ENCODE assay signal across 10 cellular contexts in the genomic region with DNA sequence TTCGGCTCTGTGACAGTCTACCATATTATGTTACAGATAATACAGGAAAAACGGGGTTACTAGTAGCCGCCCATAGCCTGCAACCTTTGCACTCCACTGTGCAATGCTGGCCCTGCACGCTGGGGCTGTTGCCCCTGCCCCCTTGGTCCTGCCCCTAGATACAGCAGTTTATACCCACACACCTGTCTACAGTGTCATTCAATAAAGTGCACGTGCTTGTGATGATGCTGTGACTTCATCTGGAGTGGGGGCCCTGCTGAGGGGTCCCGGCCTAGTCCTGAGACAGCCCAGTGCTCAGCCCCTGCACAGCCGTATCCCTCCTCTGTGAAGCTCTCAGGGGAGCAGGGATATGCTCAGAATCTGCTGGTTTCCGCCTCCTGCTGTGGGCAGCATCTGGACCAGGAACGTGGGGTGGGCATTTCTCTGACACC. TPM values are rescaled to one million over a fixed set of nuclear protein-coding genes. Genes with fewer than 3 reads are reported as not detected.
A peak's percentile ranks its signal among the peaks of the same experiment; 100 is the strongest.
DNase-seq lines count a peak whose midpoint lies in the region; ATAC-seq and TF ChIP-seq lines count a peak whose summit lies in the region.
"Had no signal": no experiment of that assay in that cellular context is flagged by ENCODE, and none has a peak within 500 bp of the region (broad histone marks: within the 10 kb centered on the region; RNA-seq: fewer than 3 reads in every experiment).

No MANE protein-coding gene starts in this region.

- H3K27me3 Mint-ChIP-seq in activated CD4-positive, alpha-beta memory T cell treated with anti-CD3 and anti-CD28 coated beads, Interleukin-2, amount 10 ng/mL, durations not matched to agents 7 days and 5 days = no peaks in the 10 kb centered on the region

- peak overlapping the region; percentile 90; the same call in 1 of the 2 replicates for H3K4me3 ChIP-seq in GM08714 (ENCODE audit: low read length)
- peak overlapping the region; percentile 8 to 41 for H3K4me3 ChIP-seq in prostate gland

- TF ChIP-seq CTCF in prostate gland (IDR thresholded peaks at IDR 0.05) = no peak

- H3K27ac Mint-ChIP-seq in activated CD4-positive, alpha-beta memory T cell treated with anti-CD3 and anti-CD28 coated beads, Interleukin-2, amount 10 ng/mL, durations not matched to agents 7 days and 5 days = peak overlapping the region; percentile 96

- H3K36me3 ChIP-seq in prostate gland = no peaks in the 10 kb centered on the region

- CTCF ChIA-PET in activated CD4-positive, alpha-beta memory T cell treated with anti-CD3 and anti-CD28 coated beads, Interleukin-2, amount 10 ng/mL, durations not matched to agents 7 days and 5 days (lab: Charles Lee) = interaction anchor here (1.1 to 3.2 kb wide), 6 partner anchors 10 to 135 kb away, joined by 3 to 30 read pairs (median 4); partner anchors contain the start of gene PTDSS2

- 63% methylated on average over 9 of the region's 9 CpGs for WGBS in prostate gland

- no peak for ATAC-seq in left ventricle myocardium superior
- no peak for ATAC-seq in GM21360 (IDR thresholded peaks at IDR 0.05; ENCODE audit: unreplicated experiment)
- ATAC-seq in GM18858 (IDR thresholded peaks at IDR 0.05; ENCODE audit: unreplicated experiment) = no peak

- intact Hi-C loops in left ventricle myocardium superior (cut with micrococcal nuclease) = no loop called here
- intact Hi-C loops in prostate gland (cut with DNase I) = no loop called here

- H3K4me3 Mint-ChIP-seq in activated CD4-positive, alpha-beta memory T cell treated with anti-CD3 and anti-CD28 coated beads, Interleukin-2, amount 10 ng/mL, durations not matched to agents 7 days and 5 days = peak overlapping the region; percentile 88

- H3K4me1 Mint-ChIP-seq in activated CD4-positive, alpha-beta memory T cell treated with anti-CD3 and anti-CD28 coated beads, Interleukin-2, amount 10 ng/mL, durations not matched to agents 7 days and 5 days = peaks cover 38% of the 10 kb centered on the region

- no peaks in the 10 kb centered on the region for H3K9me3 Mint-ChIP-seq in activated CD4-positive, alpha-beta memory T cell treated with anti-CD3 and anti-CD28 coated beads, Interleukin-2, amount 10 ng/mL, durations not matched to agents 7 days and 5 days

- no peak for TF ChIP-seq POLR2A in prostate gland (IDR thresholded peaks at IDR 0.05)

- no peaks in the 10 kb centered on the region for H3K27me3 ChIP-seq in prostate gland (replicated peaks; ENCODE audit: insufficient read depth)

- H3K9me3 ChIP-seq in prostate gland = no peaks in the 10 kb centered on the region

- peaks cover 52% of the 10 kb centered on the region for H3K36me3 Mint-ChIP-seq in activated CD4-positive, alpha-beta memory T cell treated with anti-CD3 and anti-CD28 coated beads, Interleukin-2, amount 10 ng/mL, durations not matched to agents 7 days and 5 days (ENCODE audit: low read depth)

- H3K27ac ChIP-seq in prostate gland = peak overlapping the region; percentile 84 to 86

- peaks cover 16% of the 10 kb centered on the region for H3K4me1 ChIP-seq in prostate gland (replicated peaks)

- POLR2A ChIA-PET in activated CD4-positive, alpha-beta memory T cell treated with anti-CD3 and anti-CD28 coated beads, Interleukin-2, amount 10 ng/mL, durations not matched to agents 7 days and 5 days (lab: Charles Lee) = interaction anchor here (0.9 to 7.2 kb wide), 18 partner anchors 8 to 191 kb away, joined by 3 to 85 read pairs (median 6); partner anchors contain the start of genes BET1L, NLRP6, PSMD13 and PTDSS2

- no peak for DNase-seq in activated CD4-positive, alpha-beta memory T cell treated with anti-CD3 and anti-CD28 coated beads, Interleukin-2, amount 10 ng/mL, durations not matched to agents 7 days and 5 days
- peak; percentile 26 for DNase-seq in left ventricle myocardium superior
- no peak for DNase-seq in prostate gland (ENCODE audit: low spot score)
- DNase-seq in HCEC 1CT = no peak
- DNase-seq in MV-4-11 (lab: John Stamatoyannopoulos, UW) = no peak

RNA-seq across cellular contexts. Expression of gene IFITM1, which starts 1.2 kb away (rescaled TPM):
- 1,000 to 10,000 TPM; 1,010 to 1,055 TPM for total RNA-seq in activated CD4-positive, alpha-beta memory T cell treated with anti-CD3 and anti-CD28 coated beads, Interleukin-2, amount 10 ng/mL, durations not matched to agents 7 days and 5 days
- total RNA-seq in left ventricle myocardium superior = 101 TPM
- total RNA-seq in prostate gland = 100 to 1,000 TPM in 1 of 2 donors, 10 to 100 TPM in 1; 73.9 to 182 TPM

RNA-seq across cellular contexts. Expression of gene IFITM3, which starts 5.6 kb away (rescaled TPM):
- 10 to 100 TPM; 52.3 to 58.8 TPM for total RNA-seq in activated CD4-positive, alpha-beta memory T cell treated with anti-CD3 and anti-CD28 coated beads, Interleukin-2, amount 10 ng/mL, durations not matched to agents 7 days and 5 days
- total RNA-seq in left ventricle myocardium superior = 259 TPM
- 100 to 1,000 TPM; 123 to 477 TPM for total RNA-seq in prostate gland

RNA-seq across cellular contexts. Expression of gene IFITM2, which starts 7.5 kb away (rescaled TPM):
- total RNA-seq in activated CD4-positive, alpha-beta memory T cell treated with anti-CD3 and anti-CD28 coated beads, Interleukin-2, amount 10 ng/mL, durations not matched to agents 7 days and 5 days = 1,000 to 10,000 TPM; 1,637 to 1,643 TPM
- total RNA-seq in left ventricle myocardium superior (200 TPM), prostate gland (100 to 1,000 TPM in 1 of 2 donors, 10 to 100 TPM in 1; 96.6 to 149 TPM)

RNA-seq across cellular contexts. Expression of gene IFITM5, which starts 15.7 kb away (rescaled TPM):
- total RNA-seq in activated CD4-positive, alpha-beta memory T cell treated with anti-CD3 and anti-CD28 coated beads, Interleukin-2, amount 10 ng/mL, durations not matched to agents 7 days and 5 days = not detected
- total RNA-seq in left ventricle myocardium superior = not detected
- not detected for total RNA-seq in prostate gland
- total RNA-seq: frontal cortex; T-helper 1 cell treated with Interleukin-12 subunit alpha and Interleukin-12 subunit beta and Interleukin-4 antibody, amounts not matched to agents 30 ng/mL and 1 ng/mL, for 36 hours had no signal

RNA-seq across cellular contexts. Expression of gene PGGHG, which starts 26.1 kb away (rescaled TPM):
- total RNA-seq in activated CD4-positive, alpha-beta memory T cell treated with anti-CD3 and anti-CD28 coated beads, Interleukin-2, amount 10 ng/mL, durations not matched to agents 7 days and 5 days = 100 to 1,000 TPM; 113 to 117 TPM
- total RNA-seq in left ventricle myocardium superior = 7.2 TPM
- total RNA-seq in prostate gland = 10 to 100 TPM; 18.4 to 63.1 TPM
